ENCODE assay signal across 2 cellular contexts in genomic region chr22:49998718-49999062, GRCh38.
TF ChIP-seq lines count a peak whose summit lies in the region.

No MANE protein-coding gene starts in this region.

TF ChIP-seq in A549, 52 proteins besides CTCF, POLR2A, EP300 and RAD21:
- TF ChIP-seq RFX5 (IDR thresholded peaks at IDR 0.05) (no peak), CHD4 (IDR thresholded peaks at IDR 0.05; ENCODE audit: borderline replicate concordance) (no peak), CBX8 (IDR thresholded peaks at IDR 0.05) (no peak), USF2 (IDR thresholded peaks at IDR 0.05) (no peak), SMC3 (IDR thresholded peaks at IDR 0.05) (no peak), KDM5A (IDR thresholded peaks at IDR 0.05) (no peak)

TF ChIP-seq in H1, 55 proteins besides CTCF, POLR2A, EP300 and RAD21:
- no peak for TF ChIP-seq PHF8 (conservative IDR thresholded peaks at IDR 0.05; ENCODE audit: low read depth, low read length)
- TF ChIP-seq CHD7 (IDR thresholded peaks at IDR 0.05; ENCODE audit: insufficient replicate concordance, low read length) = no peak
- TF ChIP-seq ATF3 (IDR thresholded peaks at IDR 0.05; ENCODE audit: insufficient read depth, low read depth, low read length) = no peak
- TF ChIP-seq ZNF274 (IDR thresholded peaks at IDR 0.05; ENCODE audit: borderline replicate concordance, extremely low read depth, low read length) = no peak
- TF ChIP-seq BCL11A (IDR thresholded peaks at IDR 0.05; ENCODE audit: low read depth in 2 of 2, low read length in 2 of 2) = no peak
- no peak for TF ChIP-seq FOSL1 (IDR thresholded peaks at IDR 0.05; ENCODE audit: insufficient read depth, low read depth, low read length)
- no peak for TF ChIP-seq JUN (IDR thresholded peaks at IDR 0.05; ENCODE audit: low read depth, low read length)
- TF ChIP-seq MAFK (IDR thresholded peaks at IDR 0.05; ENCODE audit: low read depth, low read length) = no peak
- no peak for TF ChIP-seq NANOG (IDR thresholded peaks at IDR 0.05; ENCODE audit: insufficient read depth, low read depth, low read length, poor library complexity, severe bottlenecking)
- no peak for TF ChIP-seq SIX5 (IDR thresholded peaks at IDR 0.05; ENCODE audit: low read depth, low read length)
